ENCODE assay signal across 19 cellular contexts in genomic region chr10:93874309-93875031, GRCh38. TPM values are rescaled to one million over a fixed set of nuclear protein-coding genes. Genes with fewer than 3 reads are reported as not detected.
DNase-seq lines count a peak whose midpoint lies in the region; ATAC-seq and TF ChIP-seq lines count a peak whose summit lies in the region.
"Had no signal": no experiment of that assay in that cellular context is flagged by ENCODE, and none has a peak within 500 bp of the region (broad histone marks: within the 10 kb centered on the region; RNA-seq: fewer than 3 reads in every experiment).

No MANE protein-coding gene starts in this region.

- TF ChIP-seq POLR2A in Peyer's patch (IDR thresholded peaks at IDR 0.05) = no peak

- H3K4me1 Mint-ChIP-seq in mesothelial cell of epicardium = peaks cover 15% of the 10 kb centered on the region
- H3K4me1 Mint-ChIP-seq: CD4-positive, CD25-positive, alpha-beta regulatory T cell had no signal

- no peaks in the 10 kb centered on the region for H3K27me3 Mint-ChIP-seq in mesothelial cell of epicardium (ENCODE audit: low read depth)

- H3K4me3 ChIP-seq in fibroblast of villous mesenchyme (ENCODE audit: low read depth, low read length) = no peak overlapping the region
- H3K4me3 ChIP-seq in Peyer's patch = no peak overlapping the region
- H3K4me3 ChIP-seq: ascending aorta, left ventricle myocardium inferior, vagina had no signal

- H3K27ac ChIP-seq in Peyer's patch = no peak overlapping the region
- H3K27ac ChIP-seq: ascending aorta, KMS-11, left ventricle myocardium inferior, vagina had no signal

- H3K27ac Mint-ChIP-seq in mesothelial cell of epicardium = no peak overlapping the region
- H3K27ac Mint-ChIP-seq: CD4-positive, CD25-positive, alpha-beta regulatory T cell had no signal

- H3K36me3 ChIP-seq in Peyer's patch = no peaks in the 10 kb centered on the region
- H3K36me3 ChIP-seq: ascending aorta, left ventricle myocardium inferior, vagina had no signal

- H3K9me3 Mint-ChIP-seq in mesothelial cell of epicardium = no peaks in the 10 kb centered on the region
- H3K9me3 Mint-ChIP-seq: activated T-cell treated with anti-CD3 and anti-CD28 coated beads, Interleukin-2, amount 50 U/mL, for 4 hours had no signal

- H3K36me3 Mint-ChIP-seq in mesothelial cell of epicardium = no peaks in the 10 kb centered on the region
- H3K36me3 Mint-ChIP-seq: CD4-positive, CD25-positive, alpha-beta regulatory T cell had no signal

- ATAC-seq in esophagus mucosa = no peak
- ATAC-seq: activated T-cell treated with anti-CD3 and anti-CD28 coated beads, Interleukin-2, amount 50 U/mL, for 4 hours had no signal

- H3K4me1 ChIP-seq in Peyer's patch = peaks cover 0 to 8% (median 0%) of the 10 kb centered on the region in 4 donors
- H3K4me1 ChIP-seq: ascending aorta, left ventricle myocardium inferior, vagina had no signal

- H3K4me3 Mint-ChIP-seq in mesothelial cell of epicardium = no peak overlapping the region
- H3K4me3 Mint-ChIP-seq: activated T-cell treated with anti-CD3 and anti-CD28 coated beads, Interleukin-2, amount 50 U/mL, for 4 hours; CD4-positive, CD25-positive, alpha-beta regulatory T cell had no signal

- no peaks in the 10 kb centered on the region for H3K9me3 ChIP-seq in Peyer's patch
- H3K9me3 ChIP-seq: ascending aorta, left ventricle myocardium inferior, SK-N-SH, vagina had no signal

- H3K27me3 ChIP-seq in Peyer's patch = no peaks in the 10 kb centered on the region
- H3K27me3 ChIP-seq: ascending aorta, vagina had no signal

- peak; percentile 25 for DNase-seq in COR-L47 (lab: John Stamatoyannopoulos, UW)
- DNase-seq in NCI-H1092 (lab: John Stamatoyannopoulos, UW) = peak; percentile 17
- DNase-seq in NCI-H2227 (lab: John Stamatoyannopoulos, UW; ENCODE audit: unreplicated experiment) = peak; percentile 75
- peak; percentile 31 for DNase-seq in fibroblast of villous mesenchyme (ENCODE audit: low read depth)
- DNase-seq in NCI-H2196 (lab: John Stamatoyannopoulos, UW; ENCODE audit: unreplicated experiment) = no peak
- no peak for DNase-seq in Peyer's patch
- DNase-seq in mesothelial cell of epicardium (ENCODE audit: low spot score in 2 of 2, unreplicated experiment in 2 of 2) = no peak
- DNase-seq: activated naive CD4-positive, alpha-beta T cell treated with anti-CD3 and anti-CD28 coated beads, Interleukin-2, amount 50 U/mL, for 16 hours; activated T-cell treated with anti-CD3 and anti-CD28 coated beads, Interleukin-2, amount 50 U/mL, for 4 hours; CD4-positive, CD25-positive, alpha-beta regulatory T cell; effector CD8-positive, alpha-beta T cell; glutamatergic neuron; left ventricle myocardium inferior; NK-92 treated with Interleukin-12 subunit alpha and Interleukin-12 subunit beta, amount 100 ng/mL, for 24 hours; SK-N-SH had no signal

- no peak for TF ChIP-seq CTCF in fibroblast of villous mesenchyme (IDR thresholded peaks at IDR 0.05; ENCODE audit: insufficient read depth, low read depth, low read length)
- no peak for TF ChIP-seq CTCF in Peyer's patch (IDR thresholded peaks at IDR 0.05)
- TF ChIP-seq CTCF in mesothelial cell of epicardium (IDR thresholded peaks at IDR 0.05; ENCODE audit: unreplicated experiment) = no peak

RNA-seq across cellular contexts. Expression of gene SLC35G1, which starts 19.3 kb away (rescaled TPM):
- 3.5 and 5.2 TPM in 2 replicates for total RNA-seq in fibroblast of villous mesenchyme
- total RNA-seq in esophagus mucosa = 1.8 TPM
- 10 to 100 TPM in 3 of 4 donors, not detected in 1; 21.1 to 69.7 (median 68.3) TPM for total RNA-seq in Peyer's patch
- 7.3 to 7.5 TPM (median 7.3 TPM) in 3 replicates for total RNA-seq in mesothelial cell of epicardium

Comparison
In these comparisons a context has a peak if more than half of its experiments do, and no peak if none do; other contexts are left out.
1. DNase-seq: peak in COR-L47 (single experiment), NCI-H1092 (single experiment), NCI-H2227 (single experiment) and fibroblast of villous mesenchyme (single experiment); none in NCI-H2196 (single experiment), Peyer's patch (0 of 3) and mesothelial cell of epicardium (0 of 2).